3 cellular contexts compared by ENCODE assay signal in genomic region chr11:42542336-42542735, GRCh38.
"Had no signal": no experiment of that assay in that cellular context is flagged by ENCODE, and none has a peak within 500 bp of the region (broad histone marks: within the 10 kb centered on the region; RNA-seq: fewer than 3 reads in every experiment).

No MANE protein-coding gene starts in this region.

- DNase-seq: GDM1, GF-D8 had no signal

- ATAC-seq: GM12878 had no signal

- H3K4me3 ChIP-seq: GM12878 had no signal
